ENCODE assay signal across 1 cellular context in genomic region chr2:161307676-161308075, GRCh38.
TF ChIP-seq lines count a peak whose summit lies in the region.

No MANE protein-coding gene starts in this region.

TF ChIP-seq in H1, 55 proteins besides CTCF, POLR2A, EP300 and RAD21:
- TF ChIP-seq SIRT6 (IDR thresholded peaks at IDR 0.05; ENCODE audit: low read length): no peak
- TF ChIP-seq TAF7 (optimal IDR thresholded peaks at IDR 0.05; ENCODE audit: borderline replicate concordance, low read depth, low read length): no peak
- TF ChIP-seq, protein P1, sequence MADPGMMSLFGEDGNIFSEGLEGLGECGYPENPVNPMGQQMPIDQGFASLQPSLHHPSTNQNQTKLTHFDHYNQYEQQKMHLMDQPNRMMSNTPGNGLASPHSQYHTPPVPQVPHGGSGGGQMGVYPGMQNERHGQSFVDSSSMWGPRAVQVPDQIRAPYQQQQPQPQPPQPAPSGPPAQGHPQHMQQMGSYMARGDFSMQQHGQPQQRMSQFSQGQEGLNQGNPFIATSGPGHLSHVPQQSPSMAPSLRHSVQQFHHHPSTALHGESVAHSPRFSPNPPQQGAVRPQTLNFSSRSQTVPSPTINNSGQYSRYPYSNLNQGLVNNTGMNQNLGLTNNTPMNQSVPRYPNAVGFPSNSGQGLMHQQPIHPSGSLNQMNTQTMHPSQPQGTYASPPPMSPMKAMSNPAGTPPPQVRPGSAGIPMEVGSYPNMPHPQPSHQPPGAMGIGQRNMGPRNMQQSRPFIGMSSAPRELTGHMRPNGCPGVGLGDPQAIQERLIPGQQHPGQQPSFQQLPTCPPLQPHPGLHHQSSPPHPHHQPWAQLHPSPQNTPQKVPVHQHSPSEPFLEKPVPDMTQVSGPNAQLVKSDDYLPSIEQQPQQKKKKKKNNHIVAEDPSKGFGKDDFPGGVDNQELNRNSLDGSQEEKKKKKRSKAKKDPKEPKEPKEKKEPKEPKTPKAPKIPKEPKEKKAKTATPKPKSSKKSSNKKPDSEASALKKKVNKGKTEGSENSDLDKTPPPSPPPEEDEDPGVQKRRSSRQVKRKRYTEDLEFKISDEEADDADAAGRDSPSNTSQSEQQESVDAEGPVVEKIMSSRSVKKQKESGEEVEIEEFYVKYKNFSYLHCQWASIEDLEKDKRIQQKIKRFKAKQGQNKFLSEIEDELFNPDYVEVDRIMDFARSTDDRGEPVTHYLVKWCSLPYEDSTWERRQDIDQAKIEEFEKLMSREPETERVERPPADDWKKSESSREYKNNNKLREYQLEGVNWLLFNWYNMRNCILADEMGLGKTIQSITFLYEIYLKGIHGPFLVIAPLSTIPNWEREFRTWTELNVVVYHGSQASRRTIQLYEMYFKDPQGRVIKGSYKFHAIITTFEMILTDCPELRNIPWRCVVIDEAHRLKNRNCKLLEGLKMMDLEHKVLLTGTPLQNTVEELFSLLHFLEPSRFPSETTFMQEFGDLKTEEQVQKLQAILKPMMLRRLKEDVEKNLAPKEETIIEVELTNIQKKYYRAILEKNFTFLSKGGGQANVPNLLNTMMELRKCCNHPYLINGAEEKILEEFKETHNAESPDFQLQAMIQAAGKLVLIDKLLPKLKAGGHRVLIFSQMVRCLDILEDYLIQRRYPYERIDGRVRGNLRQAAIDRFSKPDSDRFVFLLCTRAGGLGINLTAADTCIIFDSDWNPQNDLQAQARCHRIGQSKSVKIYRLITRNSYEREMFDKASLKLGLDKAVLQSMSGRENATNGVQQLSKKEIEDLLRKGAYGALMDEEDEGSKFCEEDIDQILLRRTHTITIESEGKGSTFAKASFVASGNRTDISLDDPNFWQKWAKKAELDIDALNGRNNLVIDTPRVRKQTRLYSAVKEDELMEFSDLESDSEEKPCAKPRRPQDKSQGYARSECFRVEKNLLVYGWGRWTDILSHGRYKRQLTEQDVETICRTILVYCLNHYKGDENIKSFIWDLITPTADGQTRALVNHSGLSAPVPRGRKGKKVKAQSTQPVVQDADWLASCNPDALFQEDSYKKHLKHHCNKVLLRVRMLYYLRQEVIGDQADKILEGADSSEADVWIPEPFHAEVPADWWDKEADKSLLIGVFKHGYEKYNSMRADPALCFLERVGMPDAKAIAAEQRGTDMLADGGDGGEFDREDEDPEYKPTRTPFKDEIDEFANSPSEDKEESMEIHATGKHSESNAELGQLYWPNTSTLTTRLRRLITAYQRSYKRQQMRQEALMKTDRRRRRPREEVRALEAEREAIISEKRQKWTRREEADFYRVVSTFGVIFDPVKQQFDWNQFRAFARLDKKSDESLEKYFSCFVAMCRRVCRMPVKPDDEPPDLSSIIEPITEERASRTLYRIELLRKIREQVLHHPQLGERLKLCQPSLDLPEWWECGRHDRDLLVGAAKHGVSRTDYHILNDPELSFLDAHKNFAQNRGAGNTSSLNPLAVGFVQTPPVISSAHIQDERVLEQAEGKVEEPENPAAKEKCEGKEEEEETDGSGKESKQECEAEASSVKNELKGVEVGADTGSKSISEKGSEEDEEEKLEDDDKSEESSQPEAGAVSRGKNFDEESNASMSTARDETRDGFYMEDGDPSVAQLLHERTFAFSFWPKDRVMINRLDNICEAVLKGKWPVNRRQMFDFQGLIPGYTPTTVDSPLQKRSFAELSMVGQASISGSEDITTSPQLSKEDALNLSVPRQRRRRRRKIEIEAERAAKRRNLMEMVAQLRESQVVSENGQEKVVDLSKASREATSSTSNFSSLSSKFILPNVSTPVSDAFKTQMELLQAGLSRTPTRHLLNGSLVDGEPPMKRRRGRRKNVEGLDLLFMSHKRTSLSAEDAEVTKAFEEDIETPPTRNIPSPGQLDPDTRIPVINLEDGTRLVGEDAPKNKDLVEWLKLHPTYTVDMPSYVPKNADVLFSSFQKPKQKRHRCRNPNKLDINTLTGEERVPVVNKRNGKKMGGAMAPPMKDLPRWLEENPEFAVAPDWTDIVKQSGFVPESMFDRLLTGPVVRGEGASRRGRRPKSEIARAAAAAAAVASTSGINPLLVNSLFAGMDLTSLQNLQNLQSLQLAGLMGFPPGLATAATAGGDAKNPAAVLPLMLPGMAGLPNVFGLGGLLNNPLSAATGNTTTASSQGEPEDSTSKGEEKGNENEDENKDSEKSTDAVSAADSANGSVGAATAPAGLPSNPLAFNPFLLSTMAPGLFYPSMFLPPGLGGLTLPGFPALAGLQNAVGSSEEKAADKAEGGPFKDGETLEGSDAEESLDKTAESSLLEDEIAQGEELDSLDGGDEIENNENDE (IDR thresholded peaks at IDR 0.05; ENCODE audit: insufficient replicate concordance, low read length): no peak
